10 cellular contexts compared by ENCODE assay signal in genomic region chr20:25233016-25233772, GRCh38. TPM values are rescaled to one million over a fixed set of nuclear protein-coding genes. Genes with fewer than 3 reads are reported as not detected.
DNase-seq lines count a peak whose midpoint lies in the region; ATAC-seq and TF ChIP-seq lines count a peak whose summit lies in the region.
"Had no signal": no experiment of that assay in that cellular context is flagged by ENCODE, and none has a peak within 500 bp of the region (broad histone marks: within the 10 kb centered on the region; RNA-seq: fewer than 3 reads in every experiment).

No MANE protein-coding gene starts in this region.

- intact Hi-C loops in Panc1 (cut with micrococcal nuclease; ENCODE audit: unreplicated experiment): no loop called here

- no peak overlapping the region for H3K4me2 ChIP-seq in MM.1S (ENCODE audit: low read depth, low read length)

- TF ChIP-seq CTCF in Panc1 (IDR thresholded peaks at IDR 0.05): no peak
- TF ChIP-seq CTCF in progenitor cell of endocrine pancreas (IDR thresholded peaks at IDR 0.05; ENCODE audit: unreplicated experiment): no peak
- no peak for TF ChIP-seq CTCF in MM.1S (IDR thresholded peaks at IDR 0.05; ENCODE audit: low read length)

- H3K4me1 ChIP-seq in Panc1 (ENCODE audit: control insufficient read depth, insufficient read depth, low read length) (peaks cover 79% of the 10 kb centered on the region), MM.1S (ENCODE audit: low read length) (no peaks in the 10 kb centered on the region)

- no peaks in the 10 kb centered on the region for H3K9me3 Mint-ChIP-seq in progenitor cell of endocrine pancreas (ENCODE audit: low read depth)

- H3K27ac Mint-ChIP-seq in progenitor cell of endocrine pancreas: peak overlapping the region; percentile 77

- H3K27ac ChIP-seq in Panc1 (ENCODE audit: low read length) (peak overlapping the region; percentile 100), MM.1S (ENCODE audit: low read length) (no peak overlapping the region)
- H3K27ac ChIP-seq: HL-60 had no signal

- ATAC-seq in Panc1 (peak; percentile 62), GM21528 (IDR thresholded peaks at IDR 0.05; ENCODE audit: low FRiP score, unreplicated experiment) (no peak), HG03108 (IDR thresholded peaks at IDR 0.05; ENCODE audit: unreplicated experiment) (no peak)

- no peaks in the 10 kb centered on the region for H3K27me3 ChIP-seq in Panc1 (ENCODE audit: control insufficient read depth, insufficient read depth, low read length)
- no peaks in the 10 kb centered on the region for H3K27me3 ChIP-seq in MM.1S (replicated peaks; ENCODE audit: insufficient read depth, low read length)

- H3K27me3 Mint-ChIP-seq in progenitor cell of endocrine pancreas: peaks cover 5% of the 10 kb centered on the region

- no peaks in the 10 kb centered on the region for H4K20me1 ChIP-seq in MM.1S (ENCODE audit: insufficient read depth, low read length)

- BruUV-seq in Panc1 (replicated peaks; lab: Mats Ljungman, UMichigan): no TSS peak

- H3K4me3 Mint-ChIP-seq in progenitor cell of endocrine pancreas (ENCODE audit: low read depth): no peak overlapping the region

- no peaks in the 10 kb centered on the region for H3K36me3 ChIP-seq in Panc1 (ENCODE audit: control insufficient read depth, insufficient read depth, low read length)
- H3K36me3 ChIP-seq in MM.1S (replicated peaks; ENCODE audit: insufficient read depth, low read length): no peaks in the 10 kb centered on the region

- H3K4me1 Mint-ChIP-seq in progenitor cell of endocrine pancreas (ENCODE audit: low read depth): peaks cover 26% of the 10 kb centered on the region

- POLR2A ChIA-PET in Panc1 (lab: Charles Lee): interaction anchor here (0.6 to 1.2 kb wide), 3 partner anchors 14 to 120 kb away, joined by 3 read pairs; no protein-coding TSS in a partner anchor

- H3K4me3 ChIP-seq in Panc1 (ENCODE audit: low read depth in 2 of 2, low read length in 2 of 2) (peak overlapping the region; percentile 7 to 41; a peak in 3 of 4 replicates), MM.1S (ENCODE audit: low read length) (no peak overlapping the region)

- CTCF ChIA-PET in Panc1 (lab: Charles Lee): interaction anchor here (0.7 kb wide), 1 partner anchor 186 kb away, joined by 5 read pairs; no protein-coding TSS in a partner anchor

- in situ Hi-C loops in Panc1 (cut with HindIII; ENCODE audit: low pct_unique_long_range_greater_than_20kb, low sequenced_read_pairs): no loop called here

- H3K36me3 Mint-ChIP-seq in progenitor cell of endocrine pancreas (ENCODE audit: insufficient read depth): no peaks in the 10 kb centered on the region

- no peaks in the 10 kb centered on the region for H3F3A ChIP-seq in MM.1S (ENCODE audit: insufficient read depth, low read length)

- H3K9me2 ChIP-seq in MM.1S (replicated peaks; ENCODE audit: insufficient read depth, low read length): no peaks in the 10 kb centered on the region

- H2AFZ ChIP-seq in MM.1S (ENCODE audit: low read length): no peak overlapping the region

- H3K9me3 ChIP-seq in Panc1 (ENCODE audit: control insufficient read depth, insufficient read depth, low read depth, low read length) (no peaks in the 10 kb centered on the region), MM.1S (replicated peaks; ENCODE audit: insufficient read depth, low read length) (no peaks in the 10 kb centered on the region)

- H3K79me2 ChIP-seq in MM.1S (ENCODE audit: low read length): no peaks in the 10 kb centered on the region

- DNase-seq in GM03348 (ENCODE audit: low spot score) (peak; percentile 48), Panc1 (ENCODE audit: low read depth, low spot score) (peak; percentile 75), fibroblast of peridontal ligament (ENCODE audit: extremely low read depth) (peak; percentile 63), progenitor cell of endocrine pancreas (ENCODE audit: low spot score, unreplicated experiment) (no peak), MM.1S (no peak)
- DNase-seq in stimulated activated CD8-positive, alpha-beta memory T cell treated with anti-CD3 and anti-CD28 coated beads, Interleukin-4, amount 100 ng/mL, for 48 hours: no peak
- DNase-seq: activated CD4-positive, alpha-beta T cell treated with anti-CD3 and anti-CD28 coated beads for 48 hours had no signal

- no peak overlapping the region for H3K9ac ChIP-seq in MM.1S (ENCODE audit: low read length)

RNA-seq across cellular contexts. Expression of gene PYGB, which starts 14.7 kb away (rescaled TPM):
- total RNA-seq in Panc1 (2021; ENCODE audit: unreplicated experiment): 220 TPM
- 308 TPM for polyA plus RNA-seq in Panc1 (2012; ENCODE audit: insufficient read length)
- 54.4 and 54.9 TPM in 2 replicates for total RNA-seq in progenitor cell of endocrine pancreas

RNA-seq across cellular contexts. Expression of gene ENTPD6, which starts 37.7 kb away (rescaled TPM):
- 108 TPM for total RNA-seq in Panc1 (2021; ENCODE audit: unreplicated experiment)
- polyA plus RNA-seq in Panc1 (2012; ENCODE audit: insufficient read length): 99.8 TPM
- 85.1 and 89.2 TPM in 2 replicates for total RNA-seq in progenitor cell of endocrine pancreas

Comparison
In these comparisons a context has a peak if more than half of its experiments do, and no peak if none do; other contexts are left out.
1. DNase-seq: peak in GM03348 (single experiment), Panc1 (single experiment) and fibroblast of peridontal ligament (single experiment); none in progenitor cell of endocrine pancreas (single experiment), MM.1S (single experiment) and stimulated activated CD8-positive, alpha-beta memory T cell treated with anti-CD3 and anti-CD28 coated beads, Interleukin-4, amount 100 ng/mL, for 48 hours (single experiment).